Comparison of ENCODE assay signal across 19 cellular contexts in genomic region chr9:129740666-129741464, GRCh38. TPM values are rescaled to one million over a fixed set of nuclear protein-coding genes. Genes with fewer than 3 reads are reported as not detected.
DNase-seq lines count a peak whose midpoint lies in the region; ATAC-seq and TF ChIP-seq lines count a peak whose summit lies in the region.
"Had no signal": no experiment of that assay in that cellular context is flagged by ENCODE, and none has a peak within 500 bp of the region (broad histone marks: within the 10 kb centered on the region; RNA-seq: fewer than 3 reads in every experiment).

No MANE protein-coding gene starts in this region.

- H3K27me3 Mint-ChIP-seq in stimulated activated naive B cell treated with anti-CD40 and anti-IgM and Interleukin-4, amounts not matched to agents 10 μg/mL and 1 μg/mL and 100 μg/mL, for 72 hours = peaks cover 12 to 36% of the 10 kb centered on the region in 2 donors
- H3K27me3 Mint-ChIP-seq in endodermal cell (ENCODE audit: insufficient read depth) = peaks cover 12% of the 10 kb centered on the region

- no peak for DNase-seq in adipocyte (ENCODE audit: low read depth)
- DNase-seq in mesenchymal stem cell = no peak
- DNase-seq in trophoblast cell = peak; percentile 86 to 87
- DNase-seq in stimulated activated naive B cell treated with anti-CD40 and anti-IgM and Interleukin-4, amounts not matched to agents 10 μg/mL and 1 μg/mL and 100 μg/mL, for 72 hours = no peak
- no peak for DNase-seq in endodermal cell
- DNase-seq: CD4-positive, CD25-positive, alpha-beta regulatory T cell; CD8-positive, alpha-beta memory T cell; DMS 273 treated with DMSO at 0.1 percent for 48 hours; DMS79; EL; GDM1; H9; HFFc6 had no signal

- H3K9me3 ChIP-seq in HEK293 (ENCODE audit: control insufficient read depth, insufficient read depth, low read depth, low read length) (no peaks in the 10 kb centered on the region), adipocyte (ENCODE audit: control insufficient read depth, low read length) (no peaks in the 10 kb centered on the region), mesenchymal stem cell (ENCODE audit: control insufficient read depth, low read length) (no peaks in the 10 kb centered on the region), trophoblast cell (ENCODE audit: insufficient read depth, low read depth, low read length) (no peaks in the 10 kb centered on the region), endodermal cell (ENCODE audit: control insufficient read depth, low read length) (no peaks in the 10 kb centered on the region)

- H4K8ac ChIP-seq in mesenchymal stem cell (ENCODE audit: low read length) (peak overlapping the region; percentile 7), trophoblast cell (ENCODE audit: low read depth, low read length) (peak overlapping the region; percentile 19)

- no peak overlapping the region for H2BK15ac ChIP-seq in mesenchymal stem cell (ENCODE audit: low read depth, poor library complexity, severe bottlenecking)

- H3K9ac ChIP-seq in adipocyte (ENCODE audit: low read length) = peak overlapping the region; percentile 34
- H3K9ac ChIP-seq in mesenchymal stem cell (ENCODE audit: low read length) = peak overlapping the region; percentile 1
- no peak overlapping the region for H3K9ac ChIP-seq in trophoblast cell (ENCODE audit: low read length)
- H3K9ac ChIP-seq in endodermal cell (ENCODE audit: extremely low read depth, low read length, poor library complexity, severe bottlenecking) = no peak overlapping the region

- no peak for ATAC-seq in stimulated activated naive B cell treated with anti-CD40 and anti-IgM and Interleukin-4, amounts not matched to agents 10 μg/mL and 1 μg/mL and 100 μg/mL, for 72 hours (replicated peaks)
- no peak for ATAC-seq in GM21825 (IDR thresholded peaks at IDR 0.05; ENCODE audit: unreplicated experiment)
- ATAC-seq: GM12878, GM23338, HCT116 had no signal

- no peaks in the 10 kb centered on the region for H3K79me2 ChIP-seq in trophoblast cell (ENCODE audit: control insufficient read depth, insufficient read depth, low read length, poor library complexity)

- POLR2A ChIA-PET in HEK293 (lab: Yijun Ruan, JAX) = interaction anchor here (0.6 to 1.2 kb wide), 2 partner anchors 12 to 82 kb away, joined by 3 to 5 read pairs; partner anchors contain the start of gene PTGES

- H3K4me1 ChIP-seq in HEK293 (ENCODE audit: control insufficient read depth, insufficient read depth, low read length) (no peaks in the 10 kb centered on the region), adipocyte (ENCODE audit: control insufficient read depth, insufficient read depth, low read length) (peaks cover 24% of the 10 kb centered on the region), mesenchymal stem cell (ENCODE audit: control insufficient read depth, insufficient read depth, low read depth, low read length) (peaks cover 7% of the 10 kb centered on the region), trophoblast cell (ENCODE audit: control insufficient read depth in 1 of 2, insufficient read depth in 2 of 2, low read length in 2 of 2) (peaks cover 22 to 32% of the 10 kb centered on the region in 2 experiments), endodermal cell (ENCODE audit: control insufficient read depth, insufficient read depth, low read length) (peaks cover 3% of the 10 kb centered on the region)

- H4K12ac ChIP-seq in trophoblast cell (ENCODE audit: low read depth, low read length) = no peak overlapping the region

- no peak overlapping the region for H2AFZ ChIP-seq in mesenchymal stem cell (ENCODE audit: low read depth, low read length)
- no peak overlapping the region for H2AFZ ChIP-seq in trophoblast cell (ENCODE audit: insufficient read depth, low read length, poor library complexity)
- H2AFZ ChIP-seq: GM23338 had no signal

- no peaks in the 10 kb centered on the region for H3K36me3 Mint-ChIP-seq in stimulated activated naive B cell treated with anti-CD40 and anti-IgM and Interleukin-4, amounts not matched to agents 10 μg/mL and 1 μg/mL and 100 μg/mL, for 72 hours
- H3K36me3 Mint-ChIP-seq in endodermal cell (ENCODE audit: low read depth) = no peaks in the 10 kb centered on the region
- H3K36me3 Mint-ChIP-seq: CD4-positive, CD25-positive, alpha-beta regulatory T cell; CD8-positive, alpha-beta memory T cell had no signal

- H3K4me3 Mint-ChIP-seq in stimulated activated naive B cell treated with anti-CD40 and anti-IgM and Interleukin-4, amounts not matched to agents 10 μg/mL and 1 μg/mL and 100 μg/mL, for 72 hours = no peak overlapping the region
- no peak overlapping the region for H3K4me3 Mint-ChIP-seq in endodermal cell
- H3K4me3 Mint-ChIP-seq: GM23338, H9, HFFc6 had no signal

- no peaks in the 10 kb centered on the region for H3K9me3 Mint-ChIP-seq in stimulated activated naive B cell treated with anti-CD40 and anti-IgM and Interleukin-4, amounts not matched to agents 10 μg/mL and 1 μg/mL and 100 μg/mL, for 72 hours
- no peaks in the 10 kb centered on the region for H3K9me3 Mint-ChIP-seq in endodermal cell
- H3K9me3 Mint-ChIP-seq: CD4-positive, CD25-positive, alpha-beta regulatory T cell; CD8-positive, alpha-beta memory T cell; GM23338; H9; HFFc6 had no signal

- 89% methylated on average over 11 of the region's 13 CpGs for WGBS in mesenchymal stem cell
- no CpG with 5 or more reads among the region's 13 CpGs for WGBS in trophoblast cell (ENCODE audit: extremely low coverage, insufficient coverage, insufficient read length)
- WGBS in endodermal cell (ENCODE audit: insufficient coverage in 1 of 2, insufficient read length in 1 of 2), 2 experiments = 92 to 97% methylated on average over 3 to 13 of the region's 13 CpGs

- H3K27me3 ChIP-seq in adipocyte (replicated peaks; ENCODE audit: control insufficient read depth, insufficient read depth, low read length) (no peaks in the 10 kb centered on the region), mesenchymal stem cell (ENCODE audit: control insufficient read depth in 1 of 2, insufficient read depth in 1 of 2, low read length in 2 of 2) (peaks cover 0 to 10% of the 10 kb centered on the region in 2 experiments), trophoblast cell (ENCODE audit: insufficient read depth, low read length) (no peaks in the 10 kb centered on the region), endodermal cell (ENCODE audit: control insufficient read depth, insufficient read depth, low read length, poor library complexity, severe bottlenecking) (no peaks in the 10 kb centered on the region)

- no peak overlapping the region for H3K4ac ChIP-seq in mesenchymal stem cell (ENCODE audit: low read depth in 1 of 2, low read length in 2 of 2)
- H3K4ac ChIP-seq in trophoblast cell (ENCODE audit: low read depth, low read length) = no peak overlapping the region

- H4K91ac ChIP-seq in mesenchymal stem cell (ENCODE audit: low read length) (peak overlapping the region; percentile 18), trophoblast cell (ENCODE audit: low read depth, low read length) (no peak overlapping the region)

- H3K4me3 ChIP-seq in HEK293 (ENCODE audit: low read depth, low read length) = no peak overlapping the region
- H3K4me3 ChIP-seq in adipocyte (ENCODE audit: low read length) = no peak overlapping the region
- no peak overlapping the region for H3K4me3 ChIP-seq in mesenchymal stem cell (ENCODE audit: insufficient read depth in 1 of 2, low read depth in 1 of 2, low read length in 2 of 2)
- no peak overlapping the region for H3K4me3 ChIP-seq in trophoblast cell (ENCODE audit: low read depth, low read length)
- no peak overlapping the region for H3K4me3 ChIP-seq in endodermal cell (ENCODE audit: low read length)
- H3K4me3 ChIP-seq: GM12878, GM23338 had no signal

- peaks cover 7 to 13% of the 10 kb centered on the region in 2 donors for H3K4me1 Mint-ChIP-seq in stimulated activated naive B cell treated with anti-CD40 and anti-IgM and Interleukin-4, amounts not matched to agents 10 μg/mL and 1 μg/mL and 100 μg/mL, for 72 hours
- H3K4me1 Mint-ChIP-seq in endodermal cell = peaks cover 4% of the 10 kb centered on the region

- H2BK5ac ChIP-seq in mesenchymal stem cell (ENCODE audit: low read depth, low read length, poor library complexity, severe bottlenecking) (no peak overlapping the region), trophoblast cell (ENCODE audit: low read depth, low read length, poor library complexity) (no peak overlapping the region)

- H2BK12ac ChIP-seq in mesenchymal stem cell (ENCODE audit: low read length in 2 of 2) (no peak overlapping the region), trophoblast cell (ENCODE audit: low read length) (peak overlapping the region; percentile 21)

- H3K36me3 ChIP-seq in HEK293 (ENCODE audit: control insufficient read depth in 2 of 2, insufficient read depth in 1 of 2, low read length in 2 of 2) (no peaks in the 10 kb centered on the region), adipocyte (ENCODE audit: control insufficient read depth, insufficient read depth, low read length, severe bottlenecking) (peaks cover 28% of the 10 kb centered on the region), mesenchymal stem cell (ENCODE audit: control insufficient read depth in 1 of 2, insufficient read depth in 2 of 2, low read depth in 1 of 2, low read length in 2 of 2) (peaks cover 0 to 74% of the 10 kb centered on the region in 2 experiments), trophoblast cell (ENCODE audit: control insufficient read depth in 1 of 2, insufficient read depth in 2 of 2, low read length in 2 of 2) (peaks cover 2 to 9% of the 10 kb centered on the region in 2 experiments), endodermal cell (ENCODE audit: control insufficient read depth, insufficient read depth, low read length) (no peaks in the 10 kb centered on the region)

- H3K18ac ChIP-seq in mesenchymal stem cell (ENCODE audit: low read depth in 1 of 2, low read length in 2 of 2) = no peak overlapping the region
- no peak overlapping the region for H3K18ac ChIP-seq in trophoblast cell (ENCODE audit: low read length)

- H3K23ac ChIP-seq in mesenchymal stem cell (ENCODE audit: low read length in 2 of 2) (no peak overlapping the region), trophoblast cell (ENCODE audit: low read length) (no peak overlapping the region)

- H2BK120ac ChIP-seq in mesenchymal stem cell (ENCODE audit: low read depth, low read length) (no peak overlapping the region), trophoblast cell (ENCODE audit: insufficient read depth, low read length, poor library complexity) (no peak overlapping the region)

- H3K4me2 ChIP-seq in mesenchymal stem cell (ENCODE audit: low read length, poor library complexity, severe bottlenecking) (no peak overlapping the region), trophoblast cell (ENCODE audit: low read length) (no peak overlapping the region)
- H3K4me2 ChIP-seq: GM23338 had no signal

- no peak overlapping the region for H3K27ac ChIP-seq in HEK293 (ENCODE audit: extremely low read depth, low read depth, low read length)
- H3K27ac ChIP-seq in mesenchymal stem cell (ENCODE audit: low read length, poor library complexity, severe bottlenecking) = no peak overlapping the region
- H3K27ac ChIP-seq in trophoblast cell (ENCODE audit: low read depth, low read length) = no peak overlapping the region
- no peak overlapping the region for H3K27ac ChIP-seq in endodermal cell (ENCODE audit: low read depth, low read length)
- H3K27ac ChIP-seq: C4-2B had no signal

- H3K27ac Mint-ChIP-seq in stimulated activated naive B cell treated with anti-CD40 and anti-IgM and Interleukin-4, amounts not matched to agents 10 μg/mL and 1 μg/mL and 100 μg/mL, for 72 hours = no peak overlapping the region
- H3K27ac Mint-ChIP-seq in endodermal cell = no peak overlapping the region
- H3K27ac Mint-ChIP-seq: CD4-positive, CD25-positive, alpha-beta regulatory T cell; CD8-positive, alpha-beta memory T cell; GM23338; H9; HFFc6 had no signal

- H3K14ac ChIP-seq in mesenchymal stem cell (ENCODE audit: low read length in 2 of 2) (no peak overlapping the region), trophoblast cell (ENCODE audit: low read length) (peak overlapping the region; percentile 27)

- CTCF ChIA-PET in HEK293 (lab: Yijun Ruan, JAX) = interaction anchor here (0.7 to 9.7 kb wide), 6 partner anchors 11 to 98 kb away, joined by 3 to 220 read pairs (median 12); partner anchors contain the start of gene PTGES

- H2AK5ac ChIP-seq in mesenchymal stem cell (ENCODE audit: low read length, severe bottlenecking) (no peak overlapping the region), trophoblast cell (ENCODE audit: low read length) (no peak overlapping the region)

- no peaks in the 10 kb centered on the region for H3K79me1 ChIP-seq in mesenchymal stem cell (replicated peaks; ENCODE audit: low read length, poor library complexity, severe bottlenecking)
- H3K79me1 ChIP-seq in trophoblast cell (ENCODE audit: low read length) = peaks cover 19% of the 10 kb centered on the region

- no peak for TF ChIP-seq CTCF in HEK293 (tag by site-specific recombination; IDR thresholded peaks at IDR 0.05)
- TF ChIP-seq CTCF in endodermal cell (conservative IDR thresholded peaks at IDR 0.05) = no peak

RNA-seq across cellular contexts. Expression of gene PTGES, which starts 12.0 kb away (rescaled TPM):
- 9.1 TPM for polyA plus RNA-seq in mesenchymal stem cell (2013, experiment 1 of 2)
- polyA plus RNA-seq in mesenchymal stem cell (2013, experiment 2 of 2) = 8.7 TPM
- polyA plus RNA-seq in trophoblast cell (2013) = 68.3 and 70.0 TPM in 2 replicates
- total RNA-seq in endodermal cell = under 1 TPM; 0.29 to 0.62 TPM
- polyA plus RNA-seq in endodermal cell (2013, experiment 1 of 2) = 2.9 TPM
- 3.2 TPM for polyA plus RNA-seq in endodermal cell (2013, experiment 2 of 2)
- total RNA-seq: CD4-positive, CD25-positive, alpha-beta regulatory T cell; CD8-positive, alpha-beta memory T cell; GM12878 had no signal
- polyA plus RNA-seq: CD8-positive, alpha-beta memory T cell had no signal

Comparison
In these comparisons a context has a peak if more than half of its experiments do, and no peak if none do; other contexts are left out.
1. DNase-seq: peak in trophoblast cell (2 of 2); none in adipocyte (single experiment), mesenchymal stem cell (single experiment), stimulated activated naive B cell treated with anti-CD40 and anti-IgM and Interleukin-4, amounts not matched to agents 10 μg/mL and 1 μg/mL and 100 μg/mL, for 72 hours (single experiment) and endodermal cell (single experiment).
2. H3K9ac ChIP-seq: peak in adipocyte (single experiment) and mesenchymal stem cell (single experiment); none in trophoblast cell (single experiment) and endodermal cell (single experiment).